In the genomic region with DNA sequence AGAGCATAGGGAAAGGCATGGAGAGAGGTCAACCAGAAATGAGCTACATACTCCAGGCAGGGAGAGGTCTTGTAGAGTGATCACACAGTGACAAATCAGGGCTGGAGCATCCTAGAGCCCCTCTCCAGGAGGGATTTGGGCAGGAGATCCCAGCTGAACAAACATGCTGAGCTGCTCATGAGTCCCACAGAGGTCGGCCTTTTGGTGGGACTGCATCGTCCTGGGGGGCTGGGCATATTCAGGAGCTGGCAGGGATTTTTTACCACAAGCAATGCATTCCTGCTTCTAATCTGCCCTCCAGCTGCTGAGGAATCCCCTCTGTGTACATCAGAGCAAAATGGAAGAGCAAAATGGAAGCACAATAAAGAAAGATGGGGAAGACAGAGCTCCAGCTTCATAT, we compare ENCODE assay signal across 4 cellular contexts.
"Had no signal": no experiment of that assay in that cellular context is flagged by ENCODE, and none has a peak within 500 bp of the region (broad histone marks: within the 10 kb centered on the region; RNA-seq: fewer than 3 reads in every experiment).

No MANE protein-coding gene starts in this region.

- H3K4me3 ChIP-seq: K562 had no signal

- DNase-seq: IMR-90, KBM-7 had no signal

- H3K27ac ChIP-seq: HL-60 had no signal
